ENCODE assay signal across 8 cellular contexts in the genomic region with DNA sequence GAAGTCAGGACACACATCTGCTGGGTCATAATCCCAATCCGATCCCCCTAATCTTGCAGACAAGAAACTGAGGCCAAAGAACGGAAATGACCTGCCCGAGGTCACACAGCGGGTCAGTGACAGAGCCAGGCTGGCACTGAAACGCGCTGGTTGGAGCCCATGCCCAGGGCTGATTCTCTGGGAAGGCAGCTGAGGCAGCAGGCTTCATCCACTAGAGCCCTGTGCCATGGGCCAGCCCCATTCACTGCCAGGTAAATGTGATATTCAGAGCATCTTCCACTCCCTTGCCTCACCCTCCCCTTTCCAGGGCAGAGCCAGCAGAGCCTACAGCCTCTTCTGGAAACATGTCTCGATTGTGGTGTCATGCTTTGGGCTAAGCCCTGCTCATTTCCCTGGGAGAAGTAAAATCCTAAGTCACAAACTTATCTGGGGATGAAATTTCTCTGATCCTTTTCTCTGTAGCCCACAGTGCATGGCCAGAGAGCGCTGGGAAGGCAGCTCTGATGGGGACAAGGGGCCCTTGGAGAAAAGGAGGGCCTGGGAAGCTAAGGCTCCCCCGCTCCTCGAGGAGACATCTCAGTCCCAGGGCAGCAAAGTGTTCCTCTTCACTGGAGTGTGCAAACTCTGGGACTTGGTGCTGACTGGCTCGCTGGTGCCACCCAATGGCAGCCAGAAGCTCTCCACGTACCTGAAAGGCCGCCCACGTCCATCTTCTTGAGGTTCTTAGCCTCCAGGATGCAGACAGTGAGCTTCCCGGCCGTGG.
A peak's percentile ranks its signal among the peaks of the same experiment; 100 is the strongest.
DNase-seq lines count a peak whose midpoint lies in the region; ATAC-seq, FAIRE-seq and TF ChIP-seq lines count a peak whose summit lies in the region.

No MANE protein-coding gene starts in this region.

- H3K4ac ChIP-seq in neuronal stem cell (ENCODE audit: low read length), result no peak overlapping the region

- no peaks in the 10 kb centered on the region for H3K79me1 ChIP-seq in neuronal stem cell (ENCODE audit: low read depth, low read length)

- no peak for TF ChIP-seq POLR2A in GM12892 (IDR thresholded peaks at IDR 0.05; ENCODE audit: low read depth, low read length)

- no peaks in the 10 kb centered on the region for H3K4me1 ChIP-seq in neuronal stem cell (ENCODE audit: control insufficient read depth in 2 of 2, insufficient read depth in 1 of 2, low read depth in 1 of 2, low read length in 2 of 2)

- no peak overlapping the region for H2AK5ac ChIP-seq in neuronal stem cell (ENCODE audit: low read depth, low read length)

- H3K18ac ChIP-seq in neuronal stem cell (ENCODE audit: low read length), result no peak overlapping the region

- no peak overlapping the region for H3K27ac ChIP-seq in neuronal stem cell (replicated peaks; ENCODE audit: low read length)

- no peak overlapping the region for H3K23ac ChIP-seq in neuronal stem cell (ENCODE audit: low read depth, low read length, poor library complexity)

- peak overlapping the region; percentile 84 for H2AFZ ChIP-seq in neuronal stem cell (ENCODE audit: low read length)

- DNase-seq in AG08395 (ENCODE audit: low spot score) (peak; percentile 89), GM12892 (ENCODE audit: insufficient read length) (peak; percentile 57), NAMALWA (ENCODE audit: low spot score) (peak; percentile 63), UCSD-AML1 (lab: John Stamatoyannopoulos, UW; ENCODE audit: unreplicated experiment) (peak; percentile 59), fibroblast of mammary gland (ENCODE audit: low read depth) (peak; percentile 80), neuronal stem cell (ENCODE audit: low spot score) (peak; percentile 37)

- H3K4me3 ChIP-seq in fibroblast of mammary gland (ENCODE audit: control insufficient read depth, low read depth, low read length) (no peak overlapping the region), neuronal stem cell (ENCODE audit: low read length in 2 of 2) (peak overlapping the region in 1 of 2 donors; percentile 22)

- no peak overlapping the region for H2BK5ac ChIP-seq in neuronal stem cell (ENCODE audit: low read length)

- WGBS in neuronal stem cell (ENCODE audit: extremely low coverage in 2 of 2, insufficient read length in 2 of 2, insufficient replicate concordance in 1 of 2), 2 donors, result no CpG with 5 or more reads among the region's 16 CpGs

- H2BK120ac ChIP-seq in neuronal stem cell (ENCODE audit: low read depth, low read length), result no peak overlapping the region

- H2BK15ac ChIP-seq in neuronal stem cell (ENCODE audit: low read length), result no peak overlapping the region

- ATAC-seq in GM19395 (IDR thresholded peaks at IDR 0.05; ENCODE audit: unreplicated experiment) (no peak), GM21423 (IDR thresholded peaks at IDR 0.05; ENCODE audit: unreplicated experiment) (no peak)

- no peak overlapping the region for H2BK12ac ChIP-seq in neuronal stem cell (ENCODE audit: low read length)

- H4K91ac ChIP-seq in neuronal stem cell (ENCODE audit: low read depth, low read length, poor library complexity), result no peak overlapping the region

- TF ChIP-seq CTCF in fibroblast of mammary gland (conservative IDR thresholded peaks at IDR 0.05; ENCODE audit: control insufficient read depth, insufficient read depth, low read depth, low read length), result peak; percentile 85

- no peak overlapping the region for H3K4me2 ChIP-seq in neuronal stem cell (ENCODE audit: insufficient read depth, low read length, poor library complexity, severe bottlenecking)

- H3K36me3 ChIP-seq in neuronal stem cell (replicated peaks in 1 of 2; ENCODE audit: control insufficient read depth in 2 of 2, insufficient read depth in 2 of 2, low read length in 2 of 2), result no peaks in the 10 kb centered on the region

- H3K27me3 ChIP-seq in neuronal stem cell (ENCODE audit: control insufficient read depth in 3 of 3, insufficient read depth in 3 of 3, low read depth in 1 of 3, low read length in 3 of 3), result no peaks in the 10 kb centered on the region

- H3K9ac ChIP-seq in neuronal stem cell (ENCODE audit: low read depth, low read length, poor library complexity), result no peak overlapping the region

- H3K9me3 ChIP-seq in neuronal stem cell (replicated peaks in 1 of 2; ENCODE audit: control insufficient read depth in 2 of 2, insufficient read depth in 1 of 2, low read depth in 1 of 2, low read length in 2 of 2), result no peaks in the 10 kb centered on the region

- no peak overlapping the region for H4K8ac ChIP-seq in neuronal stem cell (ENCODE audit: low read depth, low read length)

- FAIRE-seq in GM12892 (lab: Jason Lieb, UNC), result peak; percentile 91

- H3K14ac ChIP-seq in neuronal stem cell (ENCODE audit: low read length), result no peak overlapping the region

Comparison
In these comparisons a context has a peak if more than half of its experiments do, and no peak if none do; other contexts are left out.
1. DNase-seq: peak in every context shown above with its lines; median percentile 89 in AG08395; 80 in fibroblast of mammary gland; 63 in NAMALWA; 59 in UCSD-AML1; 57 in GM12892; 37 in neuronal stem cell.